ENCODE assay signal across 18 cellular contexts in genomic region chr18:31774477-31774785, GRCh38. TPM values are rescaled to one million over a fixed set of nuclear protein-coding genes. Genes with fewer than 3 reads are reported as not detected.
DNase-seq lines count a peak whose midpoint lies in the region; ATAC-seq and TF ChIP-seq lines count a peak whose summit lies in the region.
"Had no signal": no experiment of that assay in that cellular context is flagged by ENCODE, and none has a peak within 500 bp of the region (broad histone marks: within the 10 kb centered on the region; RNA-seq: fewer than 3 reads in every experiment).

No MANE protein-coding gene starts in this region.

- H3K4me3 Mint-ChIP-seq in neural crest cell (peak overlapping the region; percentile 22), T-cell (no peak overlapping the region)
- H3K4me3 Mint-ChIP-seq: CD4-positive, alpha-beta T cell; naive thymus-derived CD8-positive, alpha-beta T cell; WTC11 had no signal

- peak; percentile 73 for ATAC-seq in GM18907 (IDR thresholded peaks at IDR 0.05; ENCODE audit: unreplicated experiment)
- ATAC-seq in GM21529 (IDR thresholded peaks at IDR 0.05; ENCODE audit: unreplicated experiment): peak; percentile 94
- ATAC-seq in HG03280 (IDR thresholded peaks at IDR 0.05; ENCODE audit: unreplicated experiment): peak; percentile 65
- no peak for ATAC-seq in T-cell (replicated peaks in 1 of 4)
- ATAC-seq: naive thymus-derived CD8-positive, alpha-beta T cell; WTC11 had no signal

- peaks cover 19% of the 10 kb centered on the region for H3K9me3 Mint-ChIP-seq in neural crest cell
- peaks cover 5 to 20% (median 12%) of the 10 kb centered on the region in 3 donors for H3K9me3 Mint-ChIP-seq in T-cell

- TF ChIP-seq CTCF in neural crest cell (conservative IDR thresholded peaks at IDR 0.05): no peak

- POLR2A ChIA-PET in T-cell (lab: Charles Lee): no interaction called here

- H3K27me3 Mint-ChIP-seq in neural crest cell (ENCODE audit: low read depth) (no peaks in the 10 kb centered on the region), T-cell (no peaks in the 10 kb centered on the region)

- CTCF ChIA-PET in T-cell (lab: Charles Lee): no interaction called here

- H3K27ac Mint-ChIP-seq in neural crest cell (ENCODE audit: unreplicated experiment): peak overlapping the region; percentile 95
- no peak overlapping the region for H3K27ac Mint-ChIP-seq in T-cell
- H3K27ac Mint-ChIP-seq: CD4-positive, alpha-beta T cell; naive thymus-derived CD8-positive, alpha-beta T cell; WTC11 had no signal

- DNase-seq in neural crest cell (ENCODE audit: low read depth, low spot score): no peak
- no peak for DNase-seq in T-cell
- no peak for DNase-seq in NCI-H1105 treated with DMSO at 0.1 percent for 48 hours (lab: John Stamatoyannopoulos, UW)
- no peak for DNase-seq in stimulated activated CD4-positive, alpha-beta T cell treated with anti-CD3 and anti-CD28 coated beads, Interleukin-4, amount 100 ng/mL, for 4 hours
- DNase-seq in cerebellar cortex (ENCODE audit: low spot score): no peak
- DNase-seq: activated T-cell treated with anti-CD3 and anti-CD28 coated beads, Interleukin-2, amount 50 U/mL, for 48 hours; CD4-positive, alpha-beta T cell; effector CD4-positive, alpha-beta T cell; GF-D8; naive thymus-derived CD8-positive, alpha-beta T cell; NCI-H1436 treated with DMSO at 0.1 percent for 48 hours; NCI-H774 had no signal

- peaks cover 36% of the 10 kb centered on the region for H3K4me1 Mint-ChIP-seq in neural crest cell
- no peaks in the 10 kb centered on the region for H3K4me1 Mint-ChIP-seq in T-cell
- H3K4me1 Mint-ChIP-seq: naive thymus-derived CD8-positive, alpha-beta T cell had no signal

- H3K36me3 Mint-ChIP-seq in neural crest cell (ENCODE audit: low read depth) (peaks cover 16% of the 10 kb centered on the region), T-cell (peaks cover 1% of the 10 kb centered on the region)

RNA-seq across cellular contexts. Expression of gene SLC25A52, which starts 13.8 kb away (rescaled TPM):
- total RNA-seq in neural crest cell (not detected in 2 replicates), T-cell (not detected)
- total RNA-seq: astrocyte; CD4-positive, alpha-beta T cell; glomerular endothelial cell; naive thymus-derived CD8-positive, alpha-beta T cell; WTC11 had no signal

Comparison
In these comparisons a context has a peak if more than half of its experiments do, and no peak if none do; other contexts are left out.
1. ATAC-seq: peak in GM18907 (single experiment), GM21529 (single experiment) and HG03280 (single experiment); none in T-cell (0 of 4).